12 cellular contexts compared by ENCODE assay signal in genomic region chr6:36913082-36913481, GRCh38. TPM values are rescaled to one million over a fixed set of nuclear protein-coding genes. Genes with fewer than 3 reads are reported as not detected.
DNase-seq lines count a peak whose midpoint lies in the region; ATAC-seq and TF ChIP-seq lines count a peak whose summit lies in the region.
"Had no signal": no experiment of that assay in that cellular context is flagged by ENCODE, and none has a peak within 500 bp of the region (broad histone marks: within the 10 kb centered on the region; RNA-seq: fewer than 3 reads in every experiment).

No MANE protein-coding gene starts in this region.

- no peak for TF ChIP-seq CTCF in GM13976 (IDR thresholded peaks at IDR 0.05; ENCODE audit: borderline replicate concordance, control extremely low read depth, extremely low read depth, insufficient read depth, missing control alignments)

- intact Hi-C loops in activated CD4-positive, alpha-beta memory T cell treated with anti-CD3 and anti-CD28 coated beads for 36 hours (cut with micrococcal nuclease): loop anchor here (5.0 kb wide), 2 partner anchors 39 to 156 kb away; partner anchors contain the start of gene PI16

- H3K23ac ChIP-seq in mesenchymal stem cell (ENCODE audit: low read length in 2 of 2): no peak overlapping the region

- H2AFZ ChIP-seq in ACC112 (ENCODE audit: low read length, unreplicated experiment) (no peak overlapping the region), mesenchymal stem cell (ENCODE audit: low read depth, low read length) (no peak overlapping the region)

- peaks cover 51% of the 10 kb centered on the region for H3K4me1 Mint-ChIP-seq in activated CD4-positive, alpha-beta memory T cell treated with anti-CD3 and anti-CD28 coated beads for 36 hours (ENCODE audit: low read depth)

- peak overlapping the region; percentile 23 to 30 for H3K18ac ChIP-seq in mesenchymal stem cell (ENCODE audit: low read depth in 1 of 2, low read length in 2 of 2)

- no peak for DNase-seq in activated CD4-positive, alpha-beta memory T cell treated with anti-CD3 and anti-CD28 coated beads for 36 hours
- DNase-seq in mesenchymal stem cell (no peak), caudate nucleus (lab: John Stamatoyannopoulos, UW) (no peak), GM13976 (ENCODE audit: low spot score) (no peak)
- DNase-seq: mucosa of descending colon, NCI-H1930, sigmoid colon had no signal

- in situ Hi-C loops in GM13976 (cut with MboI; ENCODE audit: low sequenced_read_pairs, unreplicated experiment): no loop called here

- H3K4me1 ChIP-seq in ACC112 (ENCODE audit: control insufficient read depth, insufficient read depth, low read length, unreplicated experiment) (peaks cover 40% of the 10 kb centered on the region), mesenchymal stem cell (ENCODE audit: control insufficient read depth, insufficient read depth, low read depth, low read length) (peaks cover 11% of the 10 kb centered on the region)

- peak overlapping the region; percentile 70 for H3K27ac Mint-ChIP-seq in activated CD4-positive, alpha-beta memory T cell treated with anti-CD3 and anti-CD28 coated beads for 36 hours
- H3K27ac Mint-ChIP-seq: CD14-positive monocyte had no signal

- H3K79me2 ChIP-seq in ACC112 (ENCODE audit: control insufficient read depth, insufficient read depth, low read length, unreplicated experiment): no peaks in the 10 kb centered on the region

- H3K4me3 ChIP-seq in ACC112 (ENCODE audit: low read depth, low read length) (peak overlapping the region; percentile 12), mesenchymal stem cell (ENCODE audit: insufficient read depth in 1 of 2, low read depth in 1 of 2, low read length in 2 of 2) (no peak overlapping the region)
- H3K4me3 ChIP-seq: mucosa of descending colon, sigmoid colon had no signal

- no peak overlapping the region for H4K91ac ChIP-seq in mesenchymal stem cell (ENCODE audit: low read length)

- 95% methylated on average over 2 of the region's 4 CpGs for WGBS in mesenchymal stem cell

- H2BK5ac ChIP-seq in mesenchymal stem cell (ENCODE audit: low read depth, low read length, poor library complexity, severe bottlenecking): no peak overlapping the region

- H3K27me3 ChIP-seq in ACC112 (ENCODE audit: insufficient read depth, low read length): no peaks in the 10 kb centered on the region
- no peaks in the 10 kb centered on the region for H3K27me3 ChIP-seq in mesenchymal stem cell (ENCODE audit: control insufficient read depth in 1 of 2, insufficient read depth in 1 of 2, low read length in 2 of 2)
- H3K27me3 ChIP-seq: sigmoid colon had no signal

- no peak overlapping the region for H3K4ac ChIP-seq in mesenchymal stem cell (ENCODE audit: low read depth in 1 of 2, low read length in 2 of 2)

- H3K4me2 ChIP-seq in mesenchymal stem cell (ENCODE audit: low read length, poor library complexity, severe bottlenecking): no peak overlapping the region

- no peak overlapping the region for H3K14ac ChIP-seq in mesenchymal stem cell (ENCODE audit: low read length in 2 of 2)

- H2BK12ac ChIP-seq in mesenchymal stem cell (ENCODE audit: low read length in 2 of 2): peak overlapping the region in 1 of 2 experiments; percentile 49

- ATAC-seq in GM19397 (IDR thresholded peaks at IDR 0.05; ENCODE audit: unreplicated experiment) (peak; percentile 13), HG02642 (IDR thresholded peaks at IDR 0.05; ENCODE audit: poor library complexity, unreplicated experiment) (no peak), HG02970 (IDR thresholded peaks at IDR 0.05; ENCODE audit: low FRiP score, unreplicated experiment) (no peak)

- H3K27ac ChIP-seq in ACC112 (ENCODE audit: low read depth, low read length) (peak overlapping the region; percentile 51), mesenchymal stem cell (ENCODE audit: low read length, poor library complexity, severe bottlenecking) (no peak overlapping the region), caudate nucleus (ENCODE audit: low read depth, low read length) (no peak overlapping the region)
- H3K27ac ChIP-seq: sigmoid colon had no signal

- H2AK5ac ChIP-seq in mesenchymal stem cell (ENCODE audit: low read length, severe bottlenecking): no peak overlapping the region

- no peaks in the 10 kb centered on the region for H3K9me3 ChIP-seq in mesenchymal stem cell (ENCODE audit: control insufficient read depth, low read length)
- H3K9me3 ChIP-seq: mucosa of descending colon, sigmoid colon had no signal

- H3K79me1 ChIP-seq in mesenchymal stem cell (replicated peaks; ENCODE audit: low read length, poor library complexity, severe bottlenecking): peaks cover 2% of the 10 kb centered on the region

- POLR2A ChIA-PET in activated CD4-positive, alpha-beta memory T cell treated with anti-CD3 and anti-CD28 coated beads for 36 hours (lab: Charles Lee): interaction anchor here (1.2 to 2.8 kb wide), 2 partner anchors 27 to 105 kb away, joined by 5 to 11 read pairs; partner anchors contain the start of gene C6orf89

- H3K36me3 Mint-ChIP-seq in activated CD4-positive, alpha-beta memory T cell treated with anti-CD3 and anti-CD28 coated beads for 36 hours: peaks cover 25% of the 10 kb centered on the region

- H4K8ac ChIP-seq in mesenchymal stem cell (ENCODE audit: low read length): no peak overlapping the region

- no peaks in the 10 kb centered on the region for H3K9me3 Mint-ChIP-seq in activated CD4-positive, alpha-beta memory T cell treated with anti-CD3 and anti-CD28 coated beads for 36 hours

- H3K36me3 ChIP-seq in ACC112 (ENCODE audit: insufficient read depth, low read length) (no peaks in the 10 kb centered on the region), mesenchymal stem cell (ENCODE audit: control insufficient read depth in 1 of 2, insufficient read depth in 2 of 2, low read depth in 1 of 2, low read length in 2 of 2) (peaks cover 28 to 63% of the 10 kb centered on the region in 2 experiments)

- H2BK120ac ChIP-seq in mesenchymal stem cell (ENCODE audit: low read depth, low read length): no peak overlapping the region

- H3K27me3 Mint-ChIP-seq in activated CD4-positive, alpha-beta memory T cell treated with anti-CD3 and anti-CD28 coated beads for 36 hours: no peaks in the 10 kb centered on the region

- CTCF ChIA-PET in activated CD4-positive, alpha-beta memory T cell treated with anti-CD3 and anti-CD28 coated beads for 36 hours (lab: Charles Lee): interaction anchor here (0.6 to 5.5 kb wide), 7 partner anchors 13 to 109 kb away, joined by 3 to 29 read pairs (median 5); partner anchors contain the start of genes C6orf89 and PPIL1

- no peak overlapping the region for H2BK15ac ChIP-seq in mesenchymal stem cell (ENCODE audit: low read depth, poor library complexity, severe bottlenecking)

- no peak overlapping the region for H3K9ac ChIP-seq in mesenchymal stem cell (ENCODE audit: low read length)

- peak overlapping the region; percentile 27 for H3K4me3 Mint-ChIP-seq in activated CD4-positive, alpha-beta memory T cell treated with anti-CD3 and anti-CD28 coated beads for 36 hours
- H3K4me3 Mint-ChIP-seq: CD14-positive monocyte had no signal

RNA-seq across cellular contexts. Expression of gene C6orf89, which starts 27.3 kb away (rescaled TPM):
- 10 to 100 TPM; 29.2 to 29.8 TPM for total RNA-seq in activated CD4-positive, alpha-beta memory T cell treated with anti-CD3 and anti-CD28 coated beads for 36 hours
- polyA plus RNA-seq in mesenchymal stem cell (2013, experiment 1 of 2): 42.2 TPM
- 44.0 TPM for polyA plus RNA-seq in mesenchymal stem cell (2013, experiment 2 of 2)

RNA-seq across cellular contexts. Expression of gene PPIL1, which starts 38.5 kb away (rescaled TPM):
- total RNA-seq in activated CD4-positive, alpha-beta memory T cell treated with anti-CD3 and anti-CD28 coated beads for 36 hours: 10 to 100 TPM; 38.5 to 40.6 TPM
- 33.0 TPM for polyA plus RNA-seq in mesenchymal stem cell (2013, experiment 1 of 2)
- polyA plus RNA-seq in mesenchymal stem cell (2013, experiment 2 of 2): 34.8 TPM

RNA-seq across cellular contexts. Expression of gene PI16, which starts 41.5 kb away (rescaled TPM):
- 1 to 10 TPM; 1.0 to 1.1 TPM for total RNA-seq in activated CD4-positive, alpha-beta memory T cell treated with anti-CD3 and anti-CD28 coated beads for 36 hours
- not detected for polyA plus RNA-seq in mesenchymal stem cell (2013, experiment 1 of 2)
- polyA plus RNA-seq in mesenchymal stem cell (2013, experiment 2 of 2): not detected
